ENCODE assay signal across 16 cellular contexts in the genomic region with DNA sequence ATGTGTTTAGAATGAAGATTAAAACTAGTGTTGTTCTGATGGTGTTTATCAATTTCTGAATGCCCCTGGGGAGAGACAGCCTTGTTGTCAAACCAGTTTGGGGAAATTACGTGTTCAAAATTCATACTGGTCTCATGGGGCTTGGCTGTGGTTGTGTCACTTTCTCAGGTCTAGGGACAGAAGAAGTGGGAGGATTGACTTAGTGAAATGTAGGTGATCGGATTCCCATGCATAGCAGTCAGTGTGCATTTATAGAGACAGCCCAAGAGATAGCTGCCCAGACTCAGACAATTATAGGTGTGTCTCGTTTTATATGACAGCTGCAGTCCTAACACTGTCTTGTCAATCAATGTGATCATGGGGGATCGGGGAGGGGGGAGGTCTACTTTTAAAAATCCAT.
DNase-seq lines count a peak whose midpoint lies in the region; ATAC-seq and TF ChIP-seq lines count a peak whose summit lies in the region.
"Had no signal": no experiment of that assay in that cellular context is flagged by ENCODE, and none has a peak within 500 bp of the region (broad histone marks: within the 10 kb centered on the region; RNA-seq: fewer than 3 reads in every experiment).

No MANE protein-coding gene starts in this region.

- peak overlapping the region; percentile 43 for H3K4me2 ChIP-seq in BLaER1

- peaks cover 36% of the 10 kb centered on the region for H3K4me1 ChIP-seq in BLaER1
- H3K4me1 ChIP-seq: upper lobe of left lung had no signal

- intact Hi-C loops in left colon (cut with DNase I, micrococcal nuclease) = no loop called here

- H3K9ac ChIP-seq in BLaER1 = no peak overlapping the region

- no peaks in the 10 kb centered on the region for H3K27me3 ChIP-seq in BLaER1
- H3K27me3 ChIP-seq: neutrophil, upper lobe of left lung had no signal

- no peaks in the 10 kb centered on the region for H3K9me3 ChIP-seq in BLaER1
- H3K9me3 ChIP-seq: heart left ventricle, left ventricle myocardium inferior, neutrophil, upper lobe of left lung had no signal

- DNase-seq in left colon (no peak), HEK293T (ENCODE audit: extremely low spot score) (no peak), NCI-H510A (lab: John Stamatoyannopoulos, UW) (no peak), amygdala (lab: John Stamatoyannopoulos, UW) (no peak)
- DNase-seq: activated CD8-positive, alpha-beta T cell treated with anti-CD3 and anti-CD28 coated beads for 36 hours; activated naive CD4-positive, alpha-beta T cell; heart left ventricle; HFFc6; left ventricle myocardium inferior; stimulated activated CD4-positive, alpha-beta T cell treated with anti-CD3 and anti-CD28 coated beads, Interleukin-12 subunit alpha, Interleukin-12 subunit beta, amount 100 ng/mL, for 4 hours; upper lobe of left lung had no signal

- CTCF ChIA-PET in HEK293T (lab: Yijun Ruan, JAX) = no interaction called here

- POLR2A ChIA-PET in HEK293T (lab: Yijun Ruan, JAX) = no interaction called here

- no peak overlapping the region for H3K27ac ChIP-seq in BLaER1
- H3K27ac ChIP-seq: heart left ventricle, left ventricle myocardium inferior, neutrophil, upper lobe of left lung had no signal

- ATAC-seq in GM19025 (IDR thresholded peaks at IDR 0.05; ENCODE audit: low read depth, unreplicated experiment) (peak; percentile 77), HG03139 (IDR thresholded peaks at IDR 0.05; ENCODE audit: unreplicated experiment) (peak; percentile 56), esophagus mucosa (peak; percentile 61), left colon (no peak)
- ATAC-seq: activated CD8-positive, alpha-beta T cell treated with anti-CD3 and anti-CD28 coated beads for 36 hours; heart left ventricle had no signal

- H3K36me3 ChIP-seq in BLaER1 = peaks cover 3% of the 10 kb centered on the region; the same call in 1 of the 2 replicates

- no peaks in the 10 kb centered on the region for H4K20me1 ChIP-seq in BLaER1

- H3K4me3 ChIP-seq in BLaER1 = no peak overlapping the region
- H3K4me3 ChIP-seq: heart left ventricle, left ventricle myocardium inferior, upper lobe of left lung had no signal

TF ChIP-seq in HEK293T, 16 proteins besides CTCF, POLR2A, EP300 and RAD21:
- TF ChIP-seq, protein P1, sequence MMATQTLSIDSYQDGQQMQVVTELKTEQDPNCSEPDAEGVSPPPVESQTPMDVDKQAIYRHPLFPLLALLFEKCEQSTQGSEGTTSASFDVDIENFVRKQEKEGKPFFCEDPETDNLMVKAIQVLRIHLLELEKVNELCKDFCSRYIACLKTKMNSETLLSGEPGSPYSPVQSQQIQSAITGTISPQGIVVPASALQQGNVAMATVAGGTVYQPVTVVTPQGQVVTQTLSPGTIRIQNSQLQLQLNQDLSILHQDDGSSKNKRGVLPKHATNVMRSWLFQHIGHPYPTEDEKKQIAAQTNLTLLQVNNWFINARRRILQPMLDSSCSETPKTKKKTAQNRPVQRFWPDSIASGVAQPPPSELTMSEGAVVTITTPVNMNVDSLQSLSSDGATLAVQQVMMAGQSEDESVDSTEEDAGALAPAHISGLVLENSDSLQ (IDR thresholded peaks at IDR 0.05) = no peak
- TF ChIP-seq FOXA1 (IDR thresholded peaks at IDR 0.05) = no peak
- no peak for TF ChIP-seq FOXM1 (IDR thresholded peaks at IDR 0.05; ENCODE audit: borderline replicate concordance)
- TF ChIP-seq ELF4 (IDR thresholded peaks at IDR 0.05) = no peak
- TF ChIP-seq SUZ12 (IDR thresholded peaks at IDR 0.05) = no peak
- no peak for TF ChIP-seq BHLHE40 (IDR thresholded peaks at IDR 0.05; ENCODE audit: borderline replicate concordance)
- TF ChIP-seq CTBP1 (IDR thresholded peaks at IDR 0.05; ENCODE audit: borderline replicate concordance) = no peak
- no peak for TF ChIP-seq LEF1 (IDR thresholded peaks at IDR 0.05; ENCODE audit: borderline replicate concordance)
- no peak for TF ChIP-seq ZNF384 (IDR thresholded peaks at IDR 0.05)
- TF ChIP-seq ARNT (IDR thresholded peaks at IDR 0.05) = no peak
